Comparison of ENCODE assay signal across 1 cellular context in the genomic region with DNA sequence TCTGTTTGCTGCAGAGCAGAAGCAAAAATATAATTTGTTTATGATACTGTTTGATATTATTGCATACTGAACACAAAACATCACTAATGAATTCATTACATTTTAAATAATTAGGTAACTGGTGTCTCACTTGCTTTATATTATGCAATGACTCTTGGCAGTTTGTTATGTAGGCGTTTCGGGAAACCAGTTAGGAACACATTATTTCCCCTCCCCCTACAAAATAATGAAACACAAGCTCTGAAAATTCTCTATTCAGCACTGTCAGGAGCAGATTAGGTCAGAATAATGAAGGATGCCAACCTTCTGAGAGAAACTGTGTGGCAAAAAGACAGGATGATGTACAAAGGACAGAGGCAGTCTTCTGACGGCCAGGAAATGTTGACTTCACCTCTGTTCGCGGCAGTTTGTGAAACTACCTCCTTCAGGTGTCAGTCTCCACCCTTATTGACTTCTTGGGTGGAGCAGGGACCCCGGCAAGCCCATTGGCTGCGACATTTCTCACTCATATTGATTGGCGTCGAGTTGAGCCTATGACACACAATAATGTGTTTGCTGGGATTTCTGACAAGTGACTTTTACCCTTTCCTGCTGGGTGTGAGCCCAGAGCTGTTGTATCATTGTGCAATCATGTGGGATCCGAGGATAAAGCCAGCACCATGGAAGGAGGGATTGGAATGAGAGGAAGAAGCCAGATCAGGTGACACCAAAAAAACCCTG.
TF ChIP-seq lines count a peak whose summit lies in the region.

No MANE protein-coding gene starts in this region.

TF ChIP-seq in K562, 482 proteins besides CTCF, POLR2A, EP300 and RAD21 (continued from another document and continues in another):
- TF ChIP-seq, protein P1, sequence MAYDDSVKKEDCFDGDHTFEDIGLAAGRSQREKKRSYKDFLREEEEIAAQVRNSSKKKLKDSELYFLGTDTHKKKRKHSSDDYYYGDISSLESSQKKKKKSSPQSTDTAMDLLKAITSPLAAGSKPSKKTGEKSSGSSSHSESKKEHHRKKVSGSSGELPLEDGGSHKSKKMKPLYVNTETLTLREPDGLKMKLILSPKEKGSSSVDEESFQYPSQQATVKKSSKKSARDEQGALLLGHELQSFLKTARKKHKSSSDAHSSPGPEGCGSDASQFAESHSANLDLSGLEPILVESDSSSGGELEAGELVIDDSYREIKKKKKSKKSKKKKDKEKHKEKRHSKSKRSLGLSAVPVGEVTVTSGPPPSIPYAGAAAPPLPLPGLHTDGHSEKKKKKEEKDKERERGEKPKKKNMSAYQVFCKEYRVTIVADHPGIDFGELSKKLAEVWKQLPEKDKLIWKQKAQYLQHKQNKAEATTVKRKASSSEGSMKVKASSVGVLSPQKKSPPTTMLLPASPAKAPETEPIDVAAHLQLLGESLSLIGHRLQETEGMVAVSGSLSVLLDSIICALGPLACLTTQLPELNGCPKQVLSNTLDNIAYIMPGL (CRISPR knock-in tag; IDR thresholded peaks at IDR 0.05): no peak
- TF ChIP-seq, protein P2, sequence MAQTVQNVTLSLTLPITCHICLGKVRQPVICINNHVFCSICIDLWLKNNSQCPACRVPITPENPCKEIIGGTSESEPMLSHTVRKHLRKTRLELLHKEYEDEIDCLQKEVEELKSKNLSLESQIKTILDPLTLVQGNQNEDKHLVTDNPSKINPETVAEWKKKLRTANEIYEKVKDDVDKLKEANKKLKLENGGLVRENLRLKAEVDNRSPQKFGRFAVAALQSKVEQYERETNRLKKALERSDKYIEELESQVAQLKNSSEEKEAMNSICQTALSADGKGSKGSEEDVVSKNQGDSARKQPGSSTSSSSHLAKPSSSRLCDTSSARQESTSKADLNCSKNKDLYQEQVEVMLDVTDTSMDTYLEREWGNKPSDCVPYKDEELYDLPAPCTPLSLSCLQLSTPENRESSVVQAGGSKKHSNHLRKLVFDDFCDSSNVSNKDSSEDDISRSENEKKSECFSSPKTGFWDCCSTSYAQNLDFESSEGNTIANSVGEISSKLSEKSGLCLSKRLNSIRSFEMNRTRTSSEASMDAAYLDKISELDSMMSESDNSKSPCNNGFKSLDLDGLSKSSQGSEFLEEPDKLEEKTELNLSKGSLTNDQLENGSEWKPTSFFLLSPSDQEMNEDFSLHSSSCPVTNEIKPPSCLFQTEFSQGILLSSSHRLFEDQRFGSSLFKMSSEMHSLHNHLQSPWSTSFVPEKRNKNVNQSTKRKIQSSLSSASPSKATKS (CRISPR knock-in tag; IDR thresholded peaks at IDR 0.05): no peak
- TF ChIP-seq PCBP1 (IDR thresholded peaks at IDR 0.05; ENCODE audit: low read depth, low read length, poor library complexity, severe bottlenecking): no peak
- TF ChIP-seq NCOR1 (IDR thresholded peaks at IDR 0.05): no peak
- no peak for TF ChIP-seq TRIM28 (IDR thresholded peaks at IDR 0.05)
- no peak for TF ChIP-seq COPS2 (conservative IDR thresholded peaks at IDR 0.05)
- no peak for TF ChIP-seq XRCC4 (IDR thresholded peaks at IDR 0.05; ENCODE audit: extremely low read depth, insufficient read depth, insufficient read length)
- TF ChIP-seq, protein P3, sequence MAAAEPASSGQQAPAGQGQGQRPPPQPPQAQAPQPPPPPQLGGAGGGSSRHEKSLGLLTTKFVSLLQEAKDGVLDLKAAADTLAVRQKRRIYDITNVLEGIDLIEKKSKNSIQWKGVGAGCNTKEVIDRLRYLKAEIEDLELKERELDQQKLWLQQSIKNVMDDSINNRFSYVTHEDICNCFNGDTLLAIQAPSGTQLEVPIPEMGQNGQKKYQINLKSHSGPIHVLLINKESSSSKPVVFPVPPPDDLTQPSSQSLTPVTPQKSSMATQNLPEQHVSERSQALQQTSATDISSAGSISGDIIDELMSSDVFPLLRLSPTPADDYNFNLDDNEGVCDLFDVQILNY (CRISPR knock-in tag; IDR thresholded peaks at IDR 0.05): no peak
- no peak for TF ChIP-seq ELF4 (CRISPR knock-in tag; IDR thresholded peaks at IDR 0.05)
- no peak for TF ChIP-seq PRPF4 (IDR thresholded peaks at IDR 0.05; ENCODE audit: insufficient read depth, low read depth, low read length, poor library complexity, severe bottlenecking)
- no peak for TF ChIP-seq GABPB2 (CRISPR knock-in tag; conservative IDR thresholded peaks at IDR 0.05)
- TF ChIP-seq NCOA1 (IDR thresholded peaks at IDR 0.05; ENCODE audit: low read depth): no peak
- TF ChIP-seq, protein P4, sequence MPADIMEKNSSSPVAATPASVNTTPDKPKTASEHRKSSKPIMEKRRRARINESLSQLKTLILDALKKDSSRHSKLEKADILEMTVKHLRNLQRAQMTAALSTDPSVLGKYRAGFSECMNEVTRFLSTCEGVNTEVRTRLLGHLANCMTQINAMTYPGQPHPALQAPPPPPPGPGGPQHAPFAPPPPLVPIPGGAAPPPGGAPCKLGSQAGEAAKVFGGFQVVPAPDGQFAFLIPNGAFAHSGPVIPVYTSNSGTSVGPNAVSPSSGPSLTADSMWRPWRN (IDR thresholded peaks at IDR 0.05; ENCODE audit: low read depth): no peak
- no peak for TF ChIP-seq FOXM1 (IDR thresholded peaks at IDR 0.05; ENCODE audit: low read depth)
- no peak for TF ChIP-seq FOXM1 (CRISPR knock-in tag; IDR thresholded peaks at IDR 0.05; ENCODE audit: low read depth)
- TF ChIP-seq RBM17 (IDR thresholded peaks at IDR 0.05; ENCODE audit: borderline replicate concordance, low read depth, low read length): no peak
- no peak for TF ChIP-seq BRCA1 (IDR thresholded peaks at IDR 0.05)
- no peak for TF ChIP-seq BRCA1 (CRISPR knock-in tag; IDR thresholded peaks at IDR 0.05)
- no peak for TF ChIP-seq HMG20B (CRISPR knock-in tag; IDR thresholded peaks at IDR 0.05)
- no peak for TF ChIP-seq TCF7 (IDR thresholded peaks at IDR 0.05; ENCODE audit: borderline replicate concordance)
- TF ChIP-seq, protein P5, sequence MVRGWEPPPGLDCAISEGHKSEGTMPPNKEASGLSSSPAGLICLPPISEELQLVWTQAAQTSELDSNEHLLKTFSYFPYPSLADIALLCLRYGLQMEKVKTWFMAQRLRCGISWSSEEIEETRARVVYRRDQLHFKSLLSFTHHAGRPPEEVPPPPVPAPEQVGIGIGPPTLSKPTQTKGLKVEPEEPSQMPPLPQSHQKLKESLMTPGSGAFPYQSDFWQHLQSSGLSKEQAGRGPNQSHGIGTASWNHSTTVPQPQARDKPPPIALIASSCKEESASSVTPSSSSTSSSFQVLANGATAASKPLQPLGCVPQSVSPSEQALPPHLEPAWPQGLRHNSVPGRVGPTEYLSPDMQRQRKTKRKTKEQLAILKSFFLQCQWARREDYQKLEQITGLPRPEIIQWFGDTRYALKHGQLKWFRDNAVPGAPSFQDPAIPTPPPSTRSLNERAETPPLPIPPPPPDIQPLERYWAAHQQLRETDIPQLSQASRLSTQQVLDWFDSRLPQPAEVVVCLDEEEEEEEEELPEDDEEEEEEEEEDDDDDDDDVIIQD (CRISPR knock-in tag; IDR thresholded peaks at IDR 0.05): no peak
- no peak for TF ChIP-seq PHF21A (IDR thresholded peaks at IDR 0.05; ENCODE audit: borderline replicate concordance, low read depth)
- peak; percentile 89 for TF ChIP-seq NFYB (IDR thresholded peaks at IDR 0.05; ENCODE audit: extremely low read depth, insufficient read length)
- no peak for TF ChIP-seq TARDBP (IDR thresholded peaks at IDR 0.05)
- TF ChIP-seq, protein P6, sequence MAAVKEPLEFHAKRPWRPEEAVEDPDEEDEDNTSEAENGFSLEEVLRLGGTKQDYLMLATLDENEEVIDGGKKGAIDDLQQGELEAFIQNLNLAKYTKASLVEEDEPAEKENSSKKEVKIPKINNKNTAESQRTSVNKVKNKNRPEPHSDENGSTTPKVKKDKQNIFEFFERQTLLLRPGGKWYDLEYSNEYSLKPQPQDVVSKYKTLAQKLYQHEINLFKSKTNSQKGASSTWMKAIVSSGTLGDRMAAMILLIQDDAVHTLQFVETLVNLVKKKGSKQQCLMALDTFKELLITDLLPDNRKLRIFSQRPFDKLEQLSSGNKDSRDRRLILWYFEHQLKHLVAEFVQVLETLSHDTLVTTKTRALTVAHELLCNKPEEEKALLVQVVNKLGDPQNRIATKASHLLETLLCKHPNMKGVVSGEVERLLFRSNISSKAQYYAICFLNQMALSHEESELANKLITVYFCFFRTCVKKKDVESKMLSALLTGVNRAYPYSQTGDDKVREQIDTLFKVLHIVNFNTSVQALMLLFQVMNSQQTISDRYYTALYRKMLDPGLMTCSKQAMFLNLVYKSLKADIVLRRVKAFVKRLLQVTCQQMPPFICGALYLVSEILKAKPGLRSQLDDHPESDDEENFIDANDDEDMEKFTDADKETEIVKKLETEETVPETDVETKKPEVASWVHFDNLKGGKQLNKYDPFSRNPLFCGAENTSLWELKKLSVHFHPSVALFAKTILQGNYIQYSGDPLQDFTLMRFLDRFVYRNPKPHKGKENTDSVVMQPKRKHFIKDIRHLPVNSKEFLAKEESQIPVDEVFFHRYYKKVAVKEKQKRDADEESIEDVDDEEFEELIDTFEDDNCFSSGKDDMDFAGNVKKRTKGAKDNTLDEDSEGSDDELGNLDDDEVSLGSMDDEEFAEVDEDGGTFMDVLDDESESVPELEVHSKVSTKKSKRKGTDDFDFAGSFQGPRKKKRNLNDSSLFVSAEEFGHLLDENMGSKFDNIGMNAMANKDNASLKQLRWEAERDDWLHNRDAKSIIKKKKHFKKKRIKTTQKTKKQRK (IDR thresholded peaks at IDR 0.05; ENCODE audit: borderline replicate concordance, low read depth, low read length): peak; percentile 82
- no peak for TF ChIP-seq BACH1 (tag; IDR thresholded peaks at IDR 0.05)
- TF ChIP-seq, protein P7, sequence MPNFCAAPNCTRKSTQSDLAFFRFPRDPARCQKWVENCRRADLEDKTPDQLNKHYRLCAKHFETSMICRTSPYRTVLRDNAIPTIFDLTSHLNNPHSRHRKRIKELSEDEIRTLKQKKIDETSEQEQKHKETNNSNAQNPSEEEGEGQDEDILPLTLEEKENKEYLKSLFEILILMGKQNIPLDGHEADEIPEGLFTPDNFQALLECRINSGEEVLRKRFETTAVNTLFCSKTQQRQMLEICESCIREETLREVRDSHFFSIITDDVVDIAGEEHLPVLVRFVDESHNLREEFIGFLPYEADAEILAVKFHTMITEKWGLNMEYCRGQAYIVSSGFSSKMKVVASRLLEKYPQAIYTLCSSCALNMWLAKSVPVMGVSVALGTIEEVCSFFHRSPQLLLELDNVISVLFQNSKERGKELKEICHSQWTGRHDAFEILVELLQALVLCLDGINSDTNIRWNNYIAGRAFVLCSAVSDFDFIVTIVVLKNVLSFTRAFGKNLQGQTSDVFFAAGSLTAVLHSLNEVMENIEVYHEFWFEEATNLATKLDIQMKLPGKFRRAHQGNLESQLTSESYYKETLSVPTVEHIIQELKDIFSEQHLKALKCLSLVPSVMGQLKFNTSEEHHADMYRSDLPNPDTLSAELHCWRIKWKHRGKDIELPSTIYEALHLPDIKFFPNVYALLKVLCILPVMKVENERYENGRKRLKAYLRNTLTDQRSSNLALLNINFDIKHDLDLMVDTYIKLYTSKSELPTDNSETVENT (CRISPR knock-in tag; IDR thresholded peaks at IDR 0.05): no peak
- TF ChIP-seq EGR1 (conservative IDR thresholded peaks at IDR 0.05): no peak
- TF ChIP-seq, protein P8, sequence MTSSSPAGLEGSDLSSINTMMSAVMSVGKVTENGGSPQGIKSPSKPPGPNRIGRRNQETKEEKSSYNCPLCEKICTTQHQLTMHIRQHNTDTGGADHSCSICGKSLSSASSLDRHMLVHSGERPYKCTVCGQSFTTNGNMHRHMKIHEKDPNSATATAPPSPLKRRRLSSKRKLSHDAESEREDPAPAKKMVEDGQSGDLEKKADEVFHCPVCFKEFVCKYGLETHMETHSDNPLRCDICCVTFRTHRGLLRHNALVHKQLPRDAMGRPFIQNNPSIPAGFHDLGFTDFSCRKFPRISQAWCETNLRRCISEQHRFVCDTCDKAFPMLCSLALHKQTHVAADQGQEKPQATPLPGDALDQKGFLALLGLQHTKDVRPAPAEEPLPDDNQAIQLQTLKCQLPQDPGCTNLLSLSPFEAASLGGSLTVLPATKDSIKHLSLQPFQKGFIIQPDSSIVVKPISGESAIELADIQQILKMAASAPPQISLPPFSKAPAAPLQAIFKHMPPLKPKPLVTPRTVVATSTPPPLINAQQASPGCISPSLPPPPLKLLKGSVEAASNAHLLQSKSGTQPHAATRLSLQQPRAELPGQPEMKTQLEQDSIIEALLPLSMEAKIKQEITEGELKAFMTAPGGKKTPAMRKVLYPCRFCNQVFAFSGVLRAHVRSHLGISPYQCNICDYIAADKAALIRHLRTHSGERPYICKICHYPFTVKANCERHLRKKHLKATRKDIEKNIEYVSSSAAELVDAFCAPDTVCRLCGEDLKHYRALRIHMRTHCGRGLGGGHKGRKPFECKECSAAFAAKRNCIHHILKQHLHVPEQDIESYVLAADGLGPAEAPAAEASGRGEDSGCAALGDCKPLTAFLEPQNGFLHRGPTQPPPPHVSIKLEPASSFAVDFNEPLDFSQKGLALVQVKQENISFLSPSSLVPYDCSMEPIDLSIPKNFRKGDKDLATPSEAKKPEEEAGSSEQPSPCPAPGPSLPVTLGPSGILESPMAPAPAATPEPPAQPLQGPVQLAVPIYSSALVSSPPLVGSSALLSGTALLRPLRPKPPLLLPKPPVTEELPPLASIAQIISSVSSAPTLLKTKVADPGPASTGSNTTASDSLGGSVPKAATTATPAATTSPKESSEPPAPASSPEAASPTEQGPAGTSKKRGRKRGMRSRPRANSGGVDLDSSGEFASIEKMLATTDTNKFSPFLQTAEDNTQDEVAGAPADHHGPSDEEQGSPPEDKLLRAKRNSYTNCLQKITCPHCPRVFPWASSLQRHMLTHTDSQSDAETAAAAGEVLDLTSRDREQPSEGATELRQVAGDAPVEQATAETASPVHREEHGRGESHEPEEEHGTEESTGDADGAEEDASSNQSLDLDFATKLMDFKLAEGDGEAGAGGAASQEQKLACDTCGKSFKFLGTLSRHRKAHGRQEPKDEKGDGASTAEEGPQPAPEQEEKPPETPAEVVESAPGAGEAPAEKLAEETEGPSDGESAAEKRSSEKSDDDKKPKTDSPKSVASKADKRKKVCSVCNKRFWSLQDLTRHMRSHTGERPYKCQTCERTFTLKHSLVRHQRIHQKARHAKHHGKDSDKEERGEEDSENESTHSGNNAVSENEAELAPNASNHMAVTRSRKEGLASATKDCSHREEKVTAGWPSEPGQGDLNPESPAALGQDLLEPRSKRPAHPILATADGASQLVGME (CRISPR knock-in tag; IDR thresholded peaks at IDR 0.05): no peak
- TF ChIP-seq SETDB1 (IDR thresholded peaks at IDR 0.05; ENCODE audit: low read length): no peak
- TF ChIP-seq, protein P9, sequence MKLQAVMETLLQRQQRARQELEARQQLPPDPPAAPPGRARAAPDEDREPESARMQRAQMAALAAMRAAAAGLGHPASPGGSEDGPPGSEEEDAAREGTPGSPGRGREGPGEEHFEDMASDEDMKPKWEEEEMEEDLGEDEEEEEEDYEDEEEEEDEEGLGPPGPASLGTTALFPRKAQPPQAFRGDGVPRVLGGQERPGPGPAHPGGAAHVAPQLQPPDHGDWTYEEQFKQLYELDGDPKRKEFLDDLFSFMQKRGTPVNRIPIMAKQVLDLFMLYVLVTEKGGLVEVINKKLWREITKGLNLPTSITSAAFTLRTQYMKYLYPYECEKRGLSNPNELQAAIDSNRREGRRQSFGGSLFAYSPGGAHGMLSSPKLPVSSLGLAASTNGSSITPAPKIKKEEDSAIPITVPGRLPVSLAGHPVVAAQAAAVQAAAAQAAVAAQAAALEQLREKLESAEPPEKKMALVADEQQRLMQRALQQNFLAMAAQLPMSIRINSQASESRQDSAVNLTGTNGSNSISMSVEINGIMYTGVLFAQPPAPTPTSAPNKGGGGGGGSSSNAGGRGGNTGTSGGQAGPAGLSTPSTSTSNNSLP (IDR thresholded peaks at IDR 0.05; ENCODE audit: borderline replicate concordance, low read depth, low read length): no peak
- no peak for TF ChIP-seq FOXK2 (conservative IDR thresholded peaks at IDR 0.05 in 1 of 2, IDR thresholded peaks at IDR 0.05 in 1 of 2; ENCODE audit: low read depth in 2 of 2)
